ENCODE assay signal across 8 cellular contexts in the genomic region with DNA sequence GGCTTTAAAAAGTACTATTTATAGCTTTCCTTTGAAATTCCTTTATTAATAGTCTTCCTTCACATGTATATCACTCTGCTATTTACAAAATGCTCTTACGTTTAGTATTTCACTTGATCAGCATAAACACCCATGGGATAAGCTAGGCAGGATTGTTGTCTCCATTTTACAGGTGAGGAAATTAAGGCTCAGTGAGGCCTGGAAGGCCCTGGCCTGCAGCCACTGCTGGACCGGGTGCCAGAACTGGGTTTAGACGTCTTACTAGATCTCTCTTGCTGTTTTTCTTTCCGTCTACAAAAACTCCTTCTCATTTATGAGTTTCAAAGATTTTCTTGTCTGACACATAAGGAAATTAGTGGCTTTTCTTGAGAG.
DNase-seq lines count a peak whose midpoint lies in the region; ATAC-seq, FAIRE-seq and TF ChIP-seq lines count a peak whose summit lies in the region.

No MANE protein-coding gene starts in this region.

- FAIRE-seq in HepG2 (lab: Jason Lieb, UNC) = no peak

- intact Hi-C loops in HepG2 (cut with micrococcal nuclease; ENCODE audit: unreplicated experiment) = no loop called here
- intact Hi-C loops in A673 (cut with micrococcal nuclease; ENCODE audit: unreplicated experiment) = no loop called here

- H3K4me1 ChIP-seq in BLaER1 = peaks cover 20% of the 10 kb centered on the region
- H3K4me1 ChIP-seq in OCI-LY1 (ENCODE audit: insufficient read depth, low read length, severe bottlenecking) = peaks cover 34% of the 10 kb centered on the region
- H3K4me1 ChIP-seq in HepG2 (ENCODE audit: insufficient read depth, low read length) = peaks cover 46% of the 10 kb centered on the region
- no peaks in the 10 kb centered on the region for H3K4me1 ChIP-seq in A673 (ENCODE audit: insufficient read depth, low read length, poor library complexity, severe bottlenecking)

- TF ChIP-seq CTCF in OCI-LY1 (IDR thresholded peaks at IDR 0.05; ENCODE audit: low read length) (no peak), HepG2 (CRISPR knock-in tag; IDR thresholded peaks at IDR 0.05) (no peak), A673 (conservative IDR thresholded peaks at IDR 0.05; ENCODE audit: low read depth, low read length) (no peak)

- no peaks in the 10 kb centered on the region for H3K27me3 ChIP-seq in BLaER1
- H3K27me3 ChIP-seq in OCI-LY1 (ENCODE audit: insufficient read depth, low read length) = no peaks in the 10 kb centered on the region
- no peaks in the 10 kb centered on the region for H3K27me3 ChIP-seq in HepG2 (ENCODE audit: control insufficient read depth in 1 of 2, insufficient read depth in 2 of 2, low read length in 2 of 2)
- no peaks in the 10 kb centered on the region for H3K27me3 ChIP-seq in A673 (replicated peaks; ENCODE audit: insufficient read depth, low read depth, low read length, poor library complexity)

- ATAC-seq in GM21390 (IDR thresholded peaks at IDR 0.05; ENCODE audit: unreplicated experiment) (peak; percentile 24), HepG2 (no peak), HG03097 (IDR thresholded peaks at IDR 0.05; ENCODE audit: low FRiP score, unreplicated experiment) (no peak)

- no peaks in the 10 kb centered on the region for H4K20me1 ChIP-seq in BLaER1
- no peaks in the 10 kb centered on the region for H4K20me1 ChIP-seq in OCI-LY1 (ENCODE audit: insufficient read depth, low read length)
- no peaks in the 10 kb centered on the region for H4K20me1 ChIP-seq in HepG2 (ENCODE audit: insufficient read depth, low read length)

- no peak overlapping the region for H2AFZ ChIP-seq in OCI-LY1 (ENCODE audit: low read length)
- H2AFZ ChIP-seq in HepG2 (ENCODE audit: low read length) = no peak overlapping the region

- H3K79me2 ChIP-seq in OCI-LY1 (ENCODE audit: insufficient read depth, low read length) (no peaks in the 10 kb centered on the region), HepG2 (ENCODE audit: insufficient read depth, low read length) (peaks cover 9% of the 10 kb centered on the region)

- DNase-seq in HepG2 (ENCODE audit: low spot score) (no peak), midbrain (lab: John Stamatoyannopoulos, UW) (no peak), medulla oblongata (ENCODE audit: extremely low spot score) (no peak), A673 (ENCODE audit: low spot score) (no peak)

- BruUV-seq in HepG2 (replicated peaks; lab: Mats Ljungman, UMichigan) = no TSS peak
- BruUV-seq in A673 (replicated peaks; lab: Mats Ljungman, UMichigan) = no TSS peak

- POLR2A ChIA-PET in HepG2 (lab: Yijun Ruan, JAX) (no interaction called here), A673 (lab: Charles Lee; ENCODE audit: low non-redundant PET) (no interaction called here)

- 89% methylated on average over 4 of the region's 4 CpGs for WGBS in HepG2 (ENCODE audit: low lambda C conversion rate)

- no peak overlapping the region for H3K4me3 ChIP-seq in BLaER1
- H3K4me3 ChIP-seq in OCI-LY1 (ENCODE audit: low read depth, low read length, poor library complexity, severe bottlenecking) = peak overlapping the region; percentile 22
- H3K4me3 ChIP-seq in HepG2 (replicated peaks in 1 of 3; ENCODE audit: insufficient read depth in 1 of 3, low read depth in 2 of 3, low read length in 3 of 3) = no peak overlapping the region
- no peak overlapping the region for H3K4me3 ChIP-seq in A673 (ENCODE audit: low read depth, low read length, poor library complexity, severe bottlenecking)

- TF ChIP-seq EP300 in HepG2 (IDR thresholded peaks at IDR 0.05; ENCODE audit: low read depth in 2 of 2, low read length in 2 of 2) (no peak), HepG2 (CRISPR knock-in tag; IDR thresholded peaks at IDR 0.05; ENCODE audit: borderline replicate concordance) (no peak)

- TF ChIP-seq POLR2A in HepG2 (IDR thresholded peaks at IDR 0.05; ENCODE audit: insufficient read depth in 1 of 2, low read depth in 2 of 2, low read length in 2 of 2) = no peak

- H3F3A ChIP-seq in OCI-LY1 (ENCODE audit: insufficient read depth, low read length) = no peaks in the 10 kb centered on the region

- no peak overlapping the region for H3K9ac ChIP-seq in BLaER1
- H3K9ac ChIP-seq in OCI-LY1 (ENCODE audit: low read length) = peak overlapping the region; percentile 48
- no peak overlapping the region for H3K9ac ChIP-seq in HepG2 (ENCODE audit: insufficient read depth, low read depth, low read length)

- no peaks in the 10 kb centered on the region for H3K9me3 ChIP-seq in BLaER1
- H3K9me3 ChIP-seq in OCI-LY1 (ENCODE audit: low read length) = no peaks in the 10 kb centered on the region
- H3K9me3 ChIP-seq in HepG2 (ENCODE audit: low read length) = no peaks in the 10 kb centered on the region
- H3K9me3 ChIP-seq in A673 (ENCODE audit: low read depth, low read length, poor library complexity, severe bottlenecking) = no peaks in the 10 kb centered on the region

- CTCF ChIA-PET in HepG2 (lab: Yijun Ruan, JAX; ENCODE audit: low intra/inter-chr PET ratio, low total read pairs) (no interaction called here), A673 (lab: Charles Lee) (no interaction called here)

- H3K27ac ChIP-seq in BLaER1 (peak overlapping the region; percentile 33; the same call in 1 of the 2 replicates), OCI-LY1 (ENCODE audit: low read depth, low read length, poor library complexity, severe bottlenecking) (peak overlapping the region; percentile 92), HepG2 (ENCODE audit: extremely low read length, insufficient read depth, low read length) (no peak overlapping the region), A673 (ENCODE audit: low read depth, low read length, poor library complexity, severe bottlenecking) (no peak overlapping the region)

- no peaks in the 10 kb centered on the region for H3K9me2 ChIP-seq in OCI-LY1 (ENCODE audit: low read depth, low read length)

- H3K36me3 ChIP-seq in BLaER1 (no peaks in the 10 kb centered on the region), OCI-LY1 (ENCODE audit: insufficient read depth, low read length) (no peaks in the 10 kb centered on the region), HepG2 (replicated peaks in 1 of 2; ENCODE audit: control insufficient read depth in 1 of 2, insufficient read depth in 2 of 2, low read length in 2 of 2) (no peaks in the 10 kb centered on the region), A673 (ENCODE audit: insufficient read depth, low read length, poor library complexity, severe bottlenecking) (no peaks in the 10 kb centered on the region)

- TF ChIP-seq RAD21 in HepG2 (CRISPR knock-in tag; IDR thresholded peaks at IDR 0.05) = no peak

- in situ Hi-C loops in HepG2 (cut with HindIII; ENCODE audit: extremely low pct_ligation_motif_present, low pct_unique_long_range_greater_than_20kb) = no loop called here

- H3K4me2 ChIP-seq in BLaER1 = peak overlapping the region; percentile 58
- H3K4me2 ChIP-seq in OCI-LY1 (ENCODE audit: low read length) = peak overlapping the region; percentile 65
- H3K4me2 ChIP-seq in HepG2 (ENCODE audit: low read depth, low read length) = no peak overlapping the region

TF ChIP-seq in HepG2, 621 proteins besides CTCF, POLR2A, EP300 and RAD21:
- TF ChIP-seq ZNF629 (CRISPR knock-in tag; conservative IDR thresholded peaks at IDR 0.05) (peak; percentile 56), MAFK (conservative IDR thresholded peaks at IDR 0.05 in 1 of 2, IDR thresholded peaks at IDR 0.05 in 1 of 2; ENCODE audit: low read length in 2 of 2) (0 out of 4 replicates have a peak, but pooled peaks have one; percentile 4 to 25), GPN1 (CRISPR knock-in tag; IDR thresholded peaks at IDR 0.05; ENCODE audit: borderline replicate concordance) (no peak)

Comparison
In these comparisons a context has a peak if more than half of its experiments do, and no peak if none do; other contexts are left out.
1. H3K27ac ChIP-seq: peak in BLaER1 (single experiment) and OCI-LY1 (single experiment); none in HepG2 (single experiment) and A673 (single experiment).